Comparison of ENCODE assay signal across 8 cellular contexts in the genomic region with DNA sequence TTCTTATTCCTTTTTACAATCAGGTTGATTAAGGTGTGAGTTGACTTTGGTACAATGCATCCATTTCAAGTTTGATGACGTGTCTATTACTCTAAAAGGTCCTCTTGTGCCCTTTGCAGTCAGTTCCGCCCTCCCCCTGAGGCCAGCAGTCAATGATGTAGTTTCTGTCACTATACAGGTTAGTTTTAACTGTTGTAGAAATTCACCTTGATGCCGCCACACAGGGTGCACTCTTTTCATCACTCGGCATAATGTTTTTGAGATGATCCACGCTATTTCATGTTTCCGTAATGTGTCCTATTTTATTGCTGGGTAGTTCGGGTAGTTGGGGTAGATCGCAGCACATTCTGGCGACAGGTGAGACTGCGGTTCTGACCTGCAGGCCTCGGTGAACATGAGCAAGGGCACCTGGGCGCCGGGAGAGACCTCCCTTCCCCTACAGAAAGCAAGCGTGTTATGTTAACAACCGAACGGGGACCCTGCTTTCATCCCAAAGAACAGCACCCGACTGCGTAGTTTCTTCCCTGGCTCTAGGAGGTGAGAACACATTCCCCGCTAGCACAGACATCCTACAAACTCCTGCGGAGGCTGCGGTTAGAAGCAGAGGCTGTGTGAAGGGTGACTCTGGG. TPM values are rescaled to one million over a fixed set of nuclear protein-coding genes. Genes with fewer than 3 reads are reported as not detected.
A peak's percentile ranks its signal among the peaks of the same experiment; 100 is the strongest.
DNase-seq lines count a peak whose midpoint lies in the region; ATAC-seq, FAIRE-seq and TF ChIP-seq lines count a peak whose summit lies in the region.
"Not testable (repeated sequence)": the region's sequence is repeated elsewhere in the genome, so short reads cannot be mapped to it uniquely, and the experiment has no call there.

No MANE protein-coding gene starts in this region.

- H3K36me3 ChIP-seq in CD8-positive, alpha-beta memory T cell (ENCODE audit: insufficient read depth, low read length); H7 (replicated peaks; ENCODE audit: control insufficient read depth, insufficient read depth, low read length); GM12878 (ENCODE audit: control insufficient read depth in 2 of 2, insufficient read depth in 2 of 2, low read length in 1 of 2); naive thymus-derived CD4-positive, alpha-beta T cell (ENCODE audit: control insufficient read depth in 2 of 3, insufficient read depth in 3 of 3, low read length in 3 of 3); subcutaneous abdominal adipose tissue (ENCODE audit: control insufficient read depth in 5 of 5, insufficient read depth in 5 of 5, low read length in 5 of 5): not testable (repeated sequence)

- not testable (repeated sequence) for H3K27me3 Mint-ChIP-seq in CD8-positive, alpha-beta memory T cell; T-cell
- peaks cover 0 to 29% (median 5%) of the 10 kb centered on the region in 5 donors for H3K27me3 Mint-ChIP-seq in naive thymus-derived CD4-positive, alpha-beta T cell

- in situ Hi-C loops in GM12878 (cut with MboI) = not testable (repeated sequence)

- not testable (repeated sequence) for FAIRE-seq in GM12878 (lab: Jason Lieb, UNC)

- not testable (repeated sequence) for BruUV-seq in GM12878 (replicated peaks; lab: Mats Ljungman, UMichigan)

- H3K9me3 Mint-ChIP-seq in CD8-positive, alpha-beta memory T cell; T-cell; naive thymus-derived CD4-positive, alpha-beta T cell: not testable (repeated sequence)

- H3K4me1 ChIP-seq in CD8-positive, alpha-beta memory T cell (ENCODE audit: insufficient read depth, low read length); GM12878 (ENCODE audit: control insufficient read depth, insufficient read depth, low read length); naive thymus-derived CD4-positive, alpha-beta T cell (ENCODE audit: control insufficient read depth in 2 of 2, insufficient read depth in 2 of 2, low read length in 2 of 2); subcutaneous abdominal adipose tissue (ENCODE audit: control insufficient read depth in 5 of 5, insufficient read depth in 5 of 5, low read length in 5 of 5): not testable (repeated sequence)

- peak; percentile 7 for ATAC-seq in HG03432 (IDR thresholded peaks at IDR 0.05; ENCODE audit: unreplicated experiment)
- ATAC-seq in T-cell (replicated peaks in 1 of 4) = peak in 3 of 4 experiments; percentile 3 to 21 (median 8)
- peak; percentile 9 for ATAC-seq in GM12878
- ATAC-seq in naive thymus-derived CD4-positive, alpha-beta T cell = not testable (repeated sequence)

- not testable (repeated sequence) for TF ChIP-seq CTCF in GM12878 (IDR thresholded peaks at IDR 0.05 in 2 of 3, conservative IDR thresholded peaks at IDR 0.05 in 1 of 3; ENCODE audit: control insufficient read depth in 2 of 3, extremely low read depth in 1 of 3, insufficient read depth in 1 of 3, low read depth in 3 of 3, low read length in 3 of 3); fibroblast of pulmonary artery (IDR thresholded peaks at IDR 0.05; ENCODE audit: low read length, missing control alignments)

- not testable (repeated sequence) for H4K20me1 ChIP-seq in GM12878 (ENCODE audit: control insufficient read depth, insufficient read depth)

- not testable (repeated sequence) for H3K9ac ChIP-seq in GM12878 (ENCODE audit: control insufficient read depth, insufficient read depth, low read length); subcutaneous abdominal adipose tissue (ENCODE audit: low read length in 5 of 5)

- not testable (repeated sequence) for H3K9me3 ChIP-seq in CD8-positive, alpha-beta memory T cell (ENCODE audit: low read length); GM12878 (replicated peaks; ENCODE audit: control insufficient read depth, insufficient read depth, low read length); naive thymus-derived CD4-positive, alpha-beta T cell (ENCODE audit: control insufficient read depth in 2 of 3, low read length in 3 of 3); subcutaneous abdominal adipose tissue (ENCODE audit: control insufficient read depth in 5 of 5, low read length in 5 of 5)

- CTCF ChIA-PET in CD8-positive, alpha-beta memory T cell (lab: Charles Lee); T-cell (lab: Charles Lee); GM12878 (lab: Yijun Ruan, JAX); naive thymus-derived CD4-positive, alpha-beta T cell (lab: Charles Lee): not testable (repeated sequence)

- RAD21 ChIA-PET in GM12878 (lab: Charles Lee; ENCODE audit: unreplicated experiment) = not testable (repeated sequence)

- H3K36me3 Mint-ChIP-seq in CD8-positive, alpha-beta memory T cell; T-cell; naive thymus-derived CD4-positive, alpha-beta T cell: not testable (repeated sequence)

- not testable (repeated sequence) for DNase-seq in CD8-positive, alpha-beta memory T cell; H7; T-cell; GM12878 (ENCODE audit: low read depth, low spot score); fibroblast of pulmonary artery (ENCODE audit: low read depth); naive thymus-derived CD4-positive, alpha-beta T cell

- not testable (repeated sequence) for H3K27me3 ChIP-seq in CD8-positive, alpha-beta memory T cell (ENCODE audit: insufficient read depth, low read length, poor library complexity, severe bottlenecking); H7 (ENCODE audit: control insufficient read depth, insufficient read depth, low read length); GM12878 (replicated peaks in 1 of 2; ENCODE audit: control insufficient read depth in 2 of 2, insufficient read depth in 2 of 2, low read length in 1 of 2); naive thymus-derived CD4-positive, alpha-beta T cell (ENCODE audit: control insufficient read depth in 2 of 2, insufficient read depth in 2 of 2, low read length in 2 of 2); subcutaneous abdominal adipose tissue (ENCODE audit: control insufficient read depth in 5 of 5, insufficient read depth in 4 of 5, low read length in 5 of 5)

- intact Hi-C loops in GM12878 (cut with micrococcal nuclease; ENCODE audit: unreplicated experiment); naive thymus-derived CD4-positive, alpha-beta T cell (cut with micrococcal nuclease): not testable (repeated sequence)

- peak overlapping the region; percentile 89 to 99 (median 96) for H3K27ac Mint-ChIP-seq in CD8-positive, alpha-beta memory T cell
- peak overlapping the region; percentile 82 to 92 for H3K27ac Mint-ChIP-seq in T-cell
- peak overlapping the region; percentile 86 to 99 (median 94) for H3K27ac Mint-ChIP-seq in naive thymus-derived CD4-positive, alpha-beta T cell

- H3K4me2 ChIP-seq in GM12878 (ENCODE audit: control insufficient read depth, insufficient read depth) = peak overlapping the region; percentile 44; the same call in 1 of the 2 replicates

- not testable (repeated sequence) for TF ChIP-seq POLR2A in GM12878 (IDR thresholded peaks at IDR 0.05; ENCODE audit: low read depth, low read length)

- TF ChIP-seq RAD21 in GM12878 (IDR thresholded peaks at IDR 0.05; ENCODE audit: insufficient read depth, low read depth, low read length) = not testable (repeated sequence)

- POLR2A ChIA-PET in CD8-positive, alpha-beta memory T cell (lab: Charles Lee); T-cell (lab: Charles Lee); GM12878 (lab: Charles Lee); naive thymus-derived CD4-positive, alpha-beta T cell (lab: Charles Lee): not testable (repeated sequence)

- H3K4me3 ChIP-seq in CD8-positive, alpha-beta memory T cell (ENCODE audit: low read length) = peak overlapping the region; percentile 50
- peak overlapping the region; percentile 13; the same call in 1 of the 2 replicates for H3K4me3 ChIP-seq in H7 (ENCODE audit: insufficient read depth, low read depth, low read length)
- H3K4me3 ChIP-seq in GM12878 = not testable (repeated sequence)
- peak overlapping the region; percentile 55 for H3K4me3 ChIP-seq in fibroblast of pulmonary artery (replicated peaks; ENCODE audit: low read depth, low read length)
- peak overlapping the region; percentile 54 for H3K4me3 ChIP-seq in naive thymus-derived CD4-positive, alpha-beta T cell (ENCODE audit: low read length)
- peak overlapping the region; percentile 60 to 72 (median 67) for H3K4me3 ChIP-seq in subcutaneous abdominal adipose tissue (ENCODE audit: low read depth in 1 of 5, low read length in 5 of 5)

- SMC1A ChIA-PET in GM12878 (lab: Charles Lee; ENCODE audit: uncharacterized antibody, unreplicated experiment) = not testable (repeated sequence)

- H3K4me3 Mint-ChIP-seq in CD8-positive, alpha-beta memory T cell = peak overlapping the region; percentile 87 to 96 (median 93)
- H3K4me3 Mint-ChIP-seq in T-cell = peak overlapping the region; percentile 81 to 89 (median 86)
- peak overlapping the region; percentile 81 to 99 (median 94) for H3K4me3 Mint-ChIP-seq in naive thymus-derived CD4-positive, alpha-beta T cell

- not testable (repeated sequence) for H3K79me2 ChIP-seq in GM12878 (ENCODE audit: control insufficient read depth, insufficient read depth, low read length)

- not testable (repeated sequence) for H2AFZ ChIP-seq in GM12878 (ENCODE audit: control insufficient read depth, low read depth, low read length)

- 15% methylated on average over 5 of the region's 21 CpGs for whole genome bisulfite sequencing in GM12878 (ENCODE audit: insufficient coverage, insufficient replicate concordance, low lambda C conversion rate, missing lambda C conversion rate)

- H3K4me1 Mint-ChIP-seq in CD8-positive, alpha-beta memory T cell; T-cell; naive thymus-derived CD4-positive, alpha-beta T cell: not testable (repeated sequence)

- peak overlapping the region; percentile 75 for H3K27ac ChIP-seq in CD8-positive, alpha-beta memory T cell (ENCODE audit: low read depth, low read length)
- not testable (repeated sequence) for H3K27ac ChIP-seq in GM12878 (ENCODE audit: control insufficient read depth, insufficient read depth); subcutaneous abdominal adipose tissue (ENCODE audit: low read depth, low read length)
- peak overlapping the region; percentile 65 for H3K27ac ChIP-seq in naive thymus-derived CD4-positive, alpha-beta T cell (ENCODE audit: low read depth, low read length)

- not testable (repeated sequence) for TF ChIP-seq EP300 in GM12878 (IDR thresholded peaks at IDR 0.05; ENCODE audit: borderline replicate concordance in 1 of 2, control insufficient read depth in 1 of 2, low read depth in 2 of 2, low read length in 2 of 2)

RNA-seq across cellular contexts. Expression of a gene that starts 39.4 kb away (rescaled TPM):
- total RNA-seq in CD8-positive, alpha-beta memory T cell = 1 to 10 TPM; 1.3 to 1.9 TPM
- polyA plus RNA-seq in CD8-positive, alpha-beta memory T cell = 0.62 TPM
- total RNA-seq in H7 (2014; rRNA removed; shearing (Covaris generic)) = 0.21 and 0.59 TPM in 2 replicates
- total RNA-seq in T-cell (1 to 10 TPM; 2.7 to 8.2 (median 3.9) TPM), GM12878 (2014; rRNA removed) (1.1 and 1.3 TPM in 2 replicates), GM12878 (2014; rRNA removed; fragmentation: Illumina TruSeq; extraction: Trizol) (2.0 and 2.2 TPM in 2 replicates), GM12878 (2021) (1.1 and 1.2 TPM in 2 replicates)
- 5.8 and 6.7 TPM in 2 replicates for total RNA-seq in GM12878 (2013; cell fraction: nucleolus; rRNA removed)
- 1.6 TPM for polyA plus RNA-seq in GM12878 (2011; ENCODE audit: low read depth)
- polyA plus RNA-seq in GM12878 (2011; rRNA removed) (2.1 and 2.9 TPM in 2 replicates), GM12878 (2014; fragmentation: Illumina TruSeq; extraction: Trizol) (1.9 and 2.4 TPM in 2 replicates), GM12878 (2014; fragmentation: Nextera tagmentation; extraction: Ambion mirVana) (under 1 TPM; 0.05 to 0.22 TPM), GM12878 (2014; rRNA removed) (1.1 TPM in 2 replicates), GM12878 (2016; fragmentation: Nextera tagmentation; extraction: Ambion mirVana) (under 1 TPM; 0.38 to 0.54 TPM)
- polyA plus RNA-seq in GM12878 (2011; cell fraction: cytosol; rRNA removed) = 1.6 and 1.8 TPM in 2 replicates
- polyA plus RNA-seq in GM12878 (2011; cell fraction: nucleus; rRNA removed) = 6.3 and 7.6 TPM in 2 replicates
- 1.8 and 2.1 TPM in 2 replicates for polyA plus RNA-seq in GM12878 (2012)
- polyA minus RNA-seq in GM12878 (2011; rRNA and poly(A)+ RNA removed) = 3.4 TPM in 2 replicates
- polyA minus RNA-seq in GM12878 (2011; cell fraction: cytosol; rRNA and poly(A)+ RNA removed) = 0.80 and 0.83 TPM in 2 replicates
- polyA minus RNA-seq in GM12878 (2011; cell fraction: nucleus; rRNA and poly(A)+ RNA removed) = 1.7 and 3.5 TPM in 2 replicates
- 1 to 10 TPM in 4 of 5 experiments, under 1 TPM in 1; 0.94 to 6.0 (median 4.8) TPM for total RNA-seq in naive thymus-derived CD4-positive, alpha-beta T cell
- under 1 TPM; 0.60 to 0.68 TPM for polyA plus RNA-seq in naive thymus-derived CD4-positive, alpha-beta T cell
